Comparison of ENCODE assay signal across 19 cellular contexts in genomic region chr5:160252916-160253315, GRCh38. TPM values are rescaled to one million over a fixed set of nuclear protein-coding genes. Genes with fewer than 3 reads are reported as not detected.
DNase-seq lines count a peak whose midpoint lies in the region; ATAC-seq, FAIRE-seq and TF ChIP-seq lines count a peak whose summit lies in the region.
"Had no signal": no experiment of that assay in that cellular context is flagged by ENCODE, and none has a peak within 500 bp of the region (broad histone marks: within the 10 kb centered on the region; RNA-seq: fewer than 3 reads in every experiment).

No MANE protein-coding gene starts in this region.

- peaks cover 0 to 24% of the 10 kb centered on the region in 2 experiments; a peak in 2 of 5 replicates for H3K27me3 ChIP-seq in K562 (ENCODE audit: control insufficient read depth in 2 of 2, insufficient read depth in 2 of 2, low read length in 2 of 2)
- no peaks in the 10 kb centered on the region for H3K27me3 ChIP-seq in endothelial cell of umbilical vein (ENCODE audit: control insufficient read depth in 2 of 2, insufficient read depth in 2 of 2, low read length in 2 of 2)

- peak overlapping the region; percentile 92 for H3K27ac Mint-ChIP-seq in nephron progenitor cell
- H3K27ac Mint-ChIP-seq in activated T-cell treated with anti-CD3 and anti-CD28 coated beads, Interleukin-2, amount 50 U/mL, for 72 hours = no peak overlapping the region
- H3K27ac Mint-ChIP-seq: CD4-positive, alpha-beta memory T cell; GM23338 had no signal

- in situ Hi-C loops in K562 (cut with MboI) = no loop called here

- no peaks in the 10 kb centered on the region for H3K9me1 ChIP-seq in K562 (ENCODE audit: control insufficient read depth, insufficient read depth, low read length)
- no peaks in the 10 kb centered on the region for H3K9me1 ChIP-seq in endothelial cell of umbilical vein (replicated peaks; ENCODE audit: control insufficient read depth, extremely low read depth, insufficient read depth, low read length)

- H3K36me3 Mint-ChIP-seq in nephron progenitor cell (ENCODE audit: low read depth) = peaks cover 59% of the 10 kb centered on the region
- H3K36me3 Mint-ChIP-seq in activated T-cell treated with anti-CD3 and anti-CD28 coated beads, Interleukin-2, amount 50 U/mL, for 72 hours (ENCODE audit: insufficient read depth in 2 of 2) = no peaks in the 10 kb centered on the region
- H3K36me3 Mint-ChIP-seq: CD4-positive, alpha-beta memory T cell had no signal

- no peaks in the 10 kb centered on the region for H4K20me1 ChIP-seq in K562 (replicated peaks; ENCODE audit: control insufficient read depth, insufficient read depth, low read length)
- H4K20me1 ChIP-seq in endothelial cell of umbilical vein (replicated peaks; ENCODE audit: control insufficient read depth, extremely low read depth, insufficient read depth, low read length) = no peaks in the 10 kb centered on the region

- no peaks in the 10 kb centered on the region for H3K9me3 Mint-ChIP-seq in nephron progenitor cell
- no peaks in the 10 kb centered on the region for H3K9me3 Mint-ChIP-seq in activated T-cell treated with anti-CD3 and anti-CD28 coated beads, Interleukin-2, amount 50 U/mL, for 72 hours
- H3K9me3 Mint-ChIP-seq: CD4-positive, alpha-beta memory T cell; GM23338; H9 had no signal

- no peak; the same call in 2 of the 3 replicates for ATAC-seq in K562
- no peak for ATAC-seq in activated T-cell treated with anti-CD3 and anti-CD28 coated beads, Interleukin-2, amount 50 U/mL, for 72 hours (replicated peaks in 1 of 2)
- ATAC-seq: GM23338, HCT116 had no signal

- POLR2A ChIA-PET in K562 (lab: Yijun Ruan, JAX) = interaction anchor here (1.0 kb wide), 1 partner anchor 8 kb away, joined by 3 read pairs; no protein-coding TSS in a partner anchor
- POLR2A ChIA-PET in endothelial cell of umbilical vein (lab: Charles Lee) = no interaction called here

- H3K9ac ChIP-seq in K562 (ENCODE audit: insufficient read depth in 1 of 2, low read depth in 2 of 2, low read length in 2 of 2) (no peak overlapping the region), endothelial cell of umbilical vein (replicated peaks; ENCODE audit: extremely low read depth, insufficient read depth, low read length) (no peak overlapping the region)

- FAIRE-seq in K562 (lab: Jason Lieb, UNC) (no peak), endothelial cell of umbilical vein (lab: Jason Lieb, UNC) (no peak)
- FAIRE-seq: GM19239 had no signal

- DNase-seq in K562 (ENCODE audit: extremely low read depth in 1 of 4, low spot score in 3 of 4) (no peak), endothelial cell of umbilical vein (ENCODE audit: low read depth, low spot score) (no peak), nephron progenitor cell (no peak), midbrain (lab: John Stamatoyannopoulos, UW) (no peak), HT-29 (ENCODE audit: low spot score) (no peak), NCI-H146 treated with DMSO at 0.1 percent for 48 hours (lab: John Stamatoyannopoulos, UW; ENCODE audit: unreplicated experiment) (no peak)
- DNase-seq in activated T-cell treated with anti-CD3 and anti-CD28 coated beads, Interleukin-2, amount 50 U/mL, for 72 hours = no peak
- DNase-seq: Calu3; CD4-positive, alpha-beta memory T cell; COR-L47; DMS53; DMS79 treated with DMSO at 0.1 percent for 48 hours; GF-D8; H9 had no signal

- H3K79me2 ChIP-seq in K562 (ENCODE audit: control insufficient read depth, insufficient read depth, low read length) (no peaks in the 10 kb centered on the region), endothelial cell of umbilical vein (ENCODE audit: control insufficient read depth, insufficient read depth, low read length) (no peaks in the 10 kb centered on the region)

- intact Hi-C loops in K562 (cut with micrococcal nuclease) (no loop called here), endothelial cell of umbilical vein (cut with micrococcal nuclease) (no loop called here)

- H3K4me3 ChIP-seq in K562 = no peak overlapping the region
- H3K4me3 ChIP-seq in endothelial cell of umbilical vein (replicated peaks in 1 of 3; ENCODE audit: insufficient read depth in 1 of 3, low read depth in 1 of 3, low read length in 3 of 3) = no peak overlapping the region
- H3K4me3 ChIP-seq: GM23338 had no signal

- H3K9me3 ChIP-seq in K562 (replicated peaks; ENCODE audit: control insufficient read depth, insufficient read depth, low read depth, low read length) = no peaks in the 10 kb centered on the region
- H3K9me3 ChIP-seq in endothelial cell of umbilical vein (replicated peaks; ENCODE audit: control insufficient read depth, insufficient read depth, low read length) = no peaks in the 10 kb centered on the region

- H3K27ac ChIP-seq in K562 (ENCODE audit: extremely low read depth, low read depth, low read length) = no peak overlapping the region
- H3K27ac ChIP-seq in endothelial cell of umbilical vein (ENCODE audit: insufficient read depth, low read depth, low read length) = no peak overlapping the region

- TF ChIP-seq EP300 in K562 (IDR thresholded peaks at IDR 0.05; ENCODE audit: low read length) = no peak

- H3K4me1 Mint-ChIP-seq in nephron progenitor cell = peaks cover 5% of the 10 kb centered on the region
- no peaks in the 10 kb centered on the region for H3K4me1 Mint-ChIP-seq in activated T-cell treated with anti-CD3 and anti-CD28 coated beads, Interleukin-2, amount 50 U/mL, for 72 hours (ENCODE audit: low read depth)
- H3K4me1 Mint-ChIP-seq: CD4-positive, alpha-beta memory T cell had no signal

- TF ChIP-seq POLR2A in K562 (conservative IDR thresholded peaks at IDR 0.05) = no peak
- TF ChIP-seq POLR2A in endothelial cell of umbilical vein (IDR thresholded peaks at IDR 0.05; ENCODE audit: low read depth, low read length) = no peak

- H3K36me3 ChIP-seq in K562 (ENCODE audit: control insufficient read depth, insufficient read depth, low read length) (no peaks in the 10 kb centered on the region), endothelial cell of umbilical vein (ENCODE audit: control insufficient read depth in 2 of 2, extremely low read depth in 1 of 2, insufficient read depth in 2 of 2, low read length in 2 of 2) (peaks cover 0 to 30% of the 10 kb centered on the region in 2 experiments)

- TF ChIP-seq CTCF in K562 (IDR thresholded peaks at IDR 0.05 in 2 of 3, conservative IDR thresholded peaks at IDR 0.05 in 1 of 3; ENCODE audit: insufficient read depth in 2 of 3, low read depth in 1 of 3, low read length in 3 of 3) (no peak), endothelial cell of umbilical vein (IDR thresholded peaks at IDR 0.05; ENCODE audit: extremely low read depth in 1 of 2, insufficient read depth in 1 of 2, low read depth in 1 of 2, low read length in 2 of 2) (no peak), nephron progenitor cell (IDR thresholded peaks at IDR 0.05) (no peak)

- H3K4me3 Mint-ChIP-seq in nephron progenitor cell = no peak overlapping the region
- no peak overlapping the region for H3K4me3 Mint-ChIP-seq in activated T-cell treated with anti-CD3 and anti-CD28 coated beads, Interleukin-2, amount 50 U/mL, for 72 hours
- H3K4me3 Mint-ChIP-seq: CD4-positive, alpha-beta memory T cell; GM23338; H9 had no signal

- H3K27me3 Mint-ChIP-seq in nephron progenitor cell (ENCODE audit: low read depth, poor library complexity) = no peaks in the 10 kb centered on the region
- H3K27me3 Mint-ChIP-seq in activated T-cell treated with anti-CD3 and anti-CD28 coated beads, Interleukin-2, amount 50 U/mL, for 72 hours (ENCODE audit: low read depth) = no peaks in the 10 kb centered on the region

- H3K4me2 ChIP-seq in K562 (ENCODE audit: insufficient read depth, low read length) = no peak overlapping the region
- no peak overlapping the region for H3K4me2 ChIP-seq in endothelial cell of umbilical vein (ENCODE audit: insufficient read depth, low read length)
- H3K4me2 ChIP-seq: GM23338 had no signal

- BruUV-seq in K562 (replicated peaks; lab: Mats Ljungman, UMichigan) (no TSS peak), endothelial cell of umbilical vein (replicated peaks; lab: Mats Ljungman, UMichigan) (TSS peak; percentile 27)

- H2AFZ ChIP-seq in K562 (ENCODE audit: low read depth, low read length) (peak overlapping the region; percentile 7), endothelial cell of umbilical vein (ENCODE audit: low read depth, low read length) (no peak overlapping the region)
- H2AFZ ChIP-seq: GM23338 had no signal

- WGBS in K562 (ENCODE audit: insufficient coverage, low coverage, missing lambda C conversion rate) = 36% methylated on average over 9 of the region's 9 CpGs

- CTCF ChIA-PET in K562 (lab: Yijun Ruan, JAX; ENCODE audit: low intra/inter-chr PET ratio) (no interaction called here), endothelial cell of umbilical vein (lab: Charles Lee) (interaction anchor here (1.4 kb wide), 1 partner anchor 10 kb away, joined by 9 read pairs; no protein-coding TSS in a partner anchor)

- dilution Hi-C loops in endothelial cell of umbilical vein (cut with MboI; ENCODE audit: extremely low pct_ligation_motif_present, low sequenced_read_pairs) = no loop called here

- H3K4me1 ChIP-seq in K562 (replicated peaks in 1 of 2; ENCODE audit: control insufficient read depth in 2 of 2, insufficient read depth in 2 of 2, low read length in 2 of 2) (peaks cover 4 to 8% of the 10 kb centered on the region in 2 experiments; a peak in 4 of 5 replicates), endothelial cell of umbilical vein (ENCODE audit: control insufficient read depth, extremely low read depth, insufficient read depth, low read length) (no peaks in the 10 kb centered on the region)

- TF ChIP-seq RAD21 in K562 (CRISPR knock-in tag; conservative IDR thresholded peaks at IDR 0.05 in 1 of 2, IDR thresholded peaks at IDR 0.05 in 1 of 2) = no peak

RNA-seq across cellular contexts. Expression of gene FABP6, which starts 23.6 kb away (rescaled TPM):
- total RNA-seq in K562 (2011; cell fraction: chromatin; rRNA removed; ENCODE audit: low replicate concordance) = not detected in 2 replicates
- total RNA-seq in K562 (2011; cell fraction: nucleolus; rRNA removed) = not detected in 2 replicates
- total RNA-seq in K562 (2011; cell fraction: nucleoplasm; rRNA removed) = not detected in 2 replicates
- total RNA-seq in K562 (2014; rRNA removed) = not detected in 2 replicates
- 0.18 TPM in 1 of 2 replicates, not detected in the other for total RNA-seq in K562 (2014; rRNA removed; fragmentation: Illumina TruSeq; extraction: Trizol)
- not detected in 2 replicates for total RNA-seq in K562 (2015; rRNA removed; fragmentation: Illumina TruSeq; extraction: Trizol)
- total RNA-seq in K562 (2021) = not detected in 2 replicates
- polyA plus RNA-seq in K562 (2011; rRNA removed) = 0.21 and 0.27 TPM in 2 replicates
- 0.27 and 0.57 TPM in 2 replicates for polyA plus RNA-seq in K562 (2011; cell fraction: cytosol; rRNA removed)
- not detected in 2 replicates for polyA plus RNA-seq in K562 (2011; cell fraction: nucleus; rRNA removed)
- polyA plus RNA-seq in K562 (2012) = 0.16 TPM in 1 of 2 replicates, not detected in the other
- not detected in 2 replicates for polyA plus RNA-seq in K562 (2014; fragmentation: Illumina TruSeq; extraction: Trizol)
- polyA plus RNA-seq in K562 (2014; fragmentation: Nextera tagmentation; extraction: Ambion mirVana) = under 1 TPM; 0.11 to 0.24 TPM
- polyA plus RNA-seq in K562 (2014; rRNA removed) = 0.33 and 0.78 TPM in 2 replicates
- polyA minus RNA-seq in K562 (2011; rRNA and poly(A)+ RNA removed) = 0.27 TPM in 1 of 2 replicates, not detected in the other
- not detected in 2 replicates for polyA minus RNA-seq in K562 (2011; cell fraction: cytosol; rRNA and poly(A)+ RNA removed)
- not detected in 2 replicates for polyA minus RNA-seq in K562 (2011; cell fraction: nucleus; rRNA and poly(A)+ RNA removed)
- not detected in 2 replicates for total RNA-seq in endothelial cell of umbilical vein
- polyA plus RNA-seq in endothelial cell of umbilical vein = not detected in 2 replicates
- not detected in 2 replicates for polyA plus RNA-seq in endothelial cell of umbilical vein (2011; cell fraction: cytosol; rRNA removed)
- polyA plus RNA-seq in endothelial cell of umbilical vein (2011; cell fraction: nucleus; rRNA removed) = not detected in 2 replicates
- polyA plus RNA-seq in endothelial cell of umbilical vein (2012) = 0.51 and 0.70 TPM in 2 replicates
- not detected in 2 replicates for polyA minus RNA-seq in endothelial cell of umbilical vein
- not detected for polyA minus RNA-seq in endothelial cell of umbilical vein (2011; cell fraction: cytosol; rRNA and poly(A)+ RNA removed)
- not detected in 2 replicates for polyA minus RNA-seq in endothelial cell of umbilical vein (2011; cell fraction: nucleus; rRNA and poly(A)+ RNA removed)
- 2.2 and 2.9 TPM in 2 replicates for total RNA-seq in HT-29 (2014; rRNA removed; shearing (Covaris generic))
- total RNA-seq in activated T-cell treated with anti-CD3 and anti-CD28 coated beads, Interleukin-2, amount 50 U/mL, for 72 hours = not detected
- total RNA-seq: CD4-positive, alpha-beta memory T cell; H4 had no signal
- polyA plus RNA-seq: BJ; CD4-positive, alpha-beta memory T cell had no signal

RNA-seq across cellular contexts. Expression of gene CCNJL, which starts 59.4 kb away (rescaled TPM):
- total RNA-seq in K562 (2011; cell fraction: chromatin; rRNA removed; ENCODE audit: low replicate concordance) = not detected in 2 replicates
- total RNA-seq in K562 (2011; cell fraction: nucleolus; rRNA removed) = not detected in 2 replicates
- not detected in 2 replicates for total RNA-seq in K562 (2011; cell fraction: nucleoplasm; rRNA removed)
- total RNA-seq in K562 (2014; rRNA removed) (0.04 TPM in 1 of 2 replicates, not detected in the other), K562 (2014; rRNA removed; fragmentation: Illumina TruSeq; extraction: Trizol) (not detected in 2 replicates), K562 (2015; rRNA removed; fragmentation: Illumina TruSeq; extraction: Trizol) (not detected in 2 replicates), K562 (2021) (0.04 and 0.13 TPM in 2 replicates), endothelial cell of umbilical vein (17.4 and 20.0 TPM in 2 replicates)
- polyA plus RNA-seq in K562 (2011; rRNA removed) (not detected in 2 replicates), K562 (2014; fragmentation: Illumina TruSeq; extraction: Trizol) (not detected in 2 replicates), K562 (2014; fragmentation: Nextera tagmentation; extraction: Ambion mirVana) (not detected), K562 (2014; rRNA removed) (not detected in 2 replicates), endothelial cell of umbilical vein (21.3 and 24.8 TPM in 2 replicates)
- polyA plus RNA-seq in K562 (2011; cell fraction: cytosol; rRNA removed) = not detected in 2 replicates
- not detected in 2 replicates for polyA plus RNA-seq in K562 (2011; cell fraction: nucleus; rRNA removed)
- polyA plus RNA-seq in K562 (2012) = 0.03 and 0.04 TPM in 2 replicates
- not detected in 2 replicates for polyA minus RNA-seq in K562 (2011; rRNA and poly(A)+ RNA removed)
- not detected in 2 replicates for polyA minus RNA-seq in K562 (2011; cell fraction: cytosol; rRNA and poly(A)+ RNA removed)
- polyA minus RNA-seq in K562 (2011; cell fraction: nucleus; rRNA and poly(A)+ RNA removed) = not detected in 2 replicates
- 12.6 and 13.7 TPM in 2 replicates for polyA plus RNA-seq in endothelial cell of umbilical vein (2011; cell fraction: cytosol; rRNA removed)
- polyA plus RNA-seq in endothelial cell of umbilical vein (2011; cell fraction: nucleus; rRNA removed) = 10.4 and 11.8 TPM in 2 replicates
- polyA plus RNA-seq in endothelial cell of umbilical vein (2012) = 7.9 and 10.5 TPM in 2 replicates
- polyA minus RNA-seq in endothelial cell of umbilical vein = 15.4 and 22.0 TPM in 2 replicates
- polyA minus RNA-seq in endothelial cell of umbilical vein (2011; cell fraction: cytosol; rRNA and poly(A)+ RNA removed) = 0.61 TPM
- polyA minus RNA-seq in endothelial cell of umbilical vein (2011; cell fraction: nucleus; rRNA and poly(A)+ RNA removed) = 12.7 and 17.9 TPM in 2 replicates
- 7.9 and 9.1 TPM in 2 replicates for total RNA-seq in HT-29 (2014; rRNA removed; shearing (Covaris generic))
- not detected for total RNA-seq in activated T-cell treated with anti-CD3 and anti-CD28 coated beads, Interleukin-2, amount 50 U/mL, for 72 hours
- total RNA-seq: CD4-positive, alpha-beta memory T cell had no signal
- polyA plus RNA-seq: CD4-positive, alpha-beta memory T cell had no signal
